10 cellular contexts compared by ENCODE assay signal in the genomic region with DNA sequence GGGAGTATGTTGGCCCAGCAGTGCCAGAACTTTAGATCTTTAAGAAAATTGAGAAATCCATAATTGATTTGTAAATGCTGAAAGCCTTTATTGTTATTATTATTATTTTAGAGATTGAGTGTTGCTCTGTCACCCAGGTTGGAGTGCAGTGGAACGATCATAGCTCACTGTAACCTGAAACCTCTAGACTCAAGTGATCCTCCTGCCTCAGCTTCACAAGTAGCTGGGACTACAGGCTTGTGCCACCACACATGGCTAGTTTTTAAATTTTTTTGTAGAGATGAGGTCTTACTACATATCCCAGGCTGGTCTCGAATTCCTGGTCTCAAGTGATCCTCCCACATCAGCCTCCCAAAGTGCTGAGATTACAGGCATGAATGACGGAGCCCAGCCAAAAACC.
"Had no signal": no experiment of that assay in that cellular context is flagged by ENCODE, and none has a peak within 500 bp of the region (broad histone marks: within the 10 kb centered on the region; RNA-seq: fewer than 3 reads in every experiment).

No MANE protein-coding gene starts in this region.

- H3K36me3 ChIP-seq: thyroid gland, uterus had no signal

- H3K4me3 ChIP-seq: body of pancreas, thyroid gland, uterus had no signal

- H3K9me3 ChIP-seq: body of pancreas, thyroid gland, uterus had no signal

- H3K4me1 ChIP-seq: body of pancreas, thyroid gland, uterus had no signal

- ATAC-seq: activated CD4-positive, CD25-positive, alpha-beta regulatory T cell treated with anti-CD3 and anti-CD28 coated beads, Interleukin-2, amount 50 U/mL, for 24 hours; body of pancreas; naive thymus-derived CD8-positive, alpha-beta T cell had no signal

- FAIRE-seq: small intestine had no signal

- H3K27me3 ChIP-seq: body of pancreas, thyroid gland, uterus had no signal

- DNase-seq: activated naive CD4-positive, alpha-beta T cell treated with anti-CD3 and anti-CD28 coated beads, Interleukin-2, amount 50 U/mL, for 16 hours; body of pancreas; cortex of kidney; hippocampal formation; naive thymus-derived CD8-positive, alpha-beta T cell; right cardiac atrium; small intestine; thyroid gland; uterus had no signal

- H3K27ac ChIP-seq: body of pancreas, thyroid gland, uterus had no signal
